ENCODE assay signal across 17 cellular contexts in genomic region chr4:175703956-175704600, GRCh38.
DNase-seq lines count a peak whose midpoint lies in the region; ATAC-seq lines count a peak whose summit lies in the region.
"Had no signal": no experiment of that assay in that cellular context is flagged by ENCODE, and none has a peak within 500 bp of the region (broad histone marks: within the 10 kb centered on the region; RNA-seq: fewer than 3 reads in every experiment).

No MANE protein-coding gene starts in this region.

- H3K27ac Mint-ChIP-seq in activated CD8-positive, alpha-beta T cell treated with anti-CD3 and anti-CD28 coated beads, Interleukin-2, amount 10 ng/mL, durations not matched to agents 7 days and 5 days, result no peak overlapping the region
- H3K27ac Mint-ChIP-seq: CD8-positive, alpha-beta memory T cell had no signal

- H3K9me3 Mint-ChIP-seq in activated CD8-positive, alpha-beta T cell treated with anti-CD3 and anti-CD28 coated beads, Interleukin-2, amount 10 ng/mL, durations not matched to agents 7 days and 5 days (ENCODE audit: insufficient read depth), result peaks cover 4% of the 10 kb centered on the region

- DNase-seq in NCI-H2227 (lab: John Stamatoyannopoulos, UW; ENCODE audit: unreplicated experiment), result peak; percentile 27
- DNase-seq in NCI-H2227 treated with DMSO at 0.1 percent for 48 hours (lab: John Stamatoyannopoulos, UW), result no peak
- peak; percentile 52 for DNase-seq in cerebellum (ENCODE audit: low spot score)
- peak; percentile 51 for DNase-seq in inferior parietal cortex (ENCODE audit: extremely low spot score)
- no peak for DNase-seq in activated CD8-positive, alpha-beta T cell treated with anti-CD3 and anti-CD28 coated beads, Interleukin-2, amount 10 ng/mL, durations not matched to agents 7 days and 5 days
- DNase-seq in HuH-7 (ENCODE audit: low spot score), result no peak
- DNase-seq: AML-193; Calu3; CD8-positive, alpha-beta memory T cell; DMS153; KG1; NCI-H1105 treated with DMSO at 0.1 percent for 48 hours; Peyer's patch had no signal

- CTCF ChIA-PET in activated CD8-positive, alpha-beta T cell treated with anti-CD3 and anti-CD28 coated beads, Interleukin-2, amount 10 ng/mL, durations not matched to agents 7 days and 5 days (lab: Charles Lee), result no interaction called here

- POLR2A ChIA-PET in activated CD8-positive, alpha-beta T cell treated with anti-CD3 and anti-CD28 coated beads, Interleukin-2, amount 10 ng/mL, durations not matched to agents 7 days and 5 days (lab: Charles Lee), result no interaction called here

- H3K4me3 Mint-ChIP-seq in activated CD8-positive, alpha-beta T cell treated with anti-CD3 and anti-CD28 coated beads, Interleukin-2, amount 10 ng/mL, durations not matched to agents 7 days and 5 days, result no peak overlapping the region
- H3K4me3 Mint-ChIP-seq: CD8-positive, alpha-beta memory T cell had no signal

- H3K4me1 Mint-ChIP-seq in activated CD8-positive, alpha-beta T cell treated with anti-CD3 and anti-CD28 coated beads, Interleukin-2, amount 10 ng/mL, durations not matched to agents 7 days and 5 days (ENCODE audit: low read depth), result no peaks in the 10 kb centered on the region
- H3K4me1 Mint-ChIP-seq: CD8-positive, alpha-beta memory T cell had no signal

- no peaks in the 10 kb centered on the region for H3K36me3 Mint-ChIP-seq in activated CD8-positive, alpha-beta T cell treated with anti-CD3 and anti-CD28 coated beads, Interleukin-2, amount 10 ng/mL, durations not matched to agents 7 days and 5 days (ENCODE audit: low read depth)
- H3K36me3 Mint-ChIP-seq: CD8-positive, alpha-beta memory T cell had no signal

- peak overlapping the region; percentile 30 for H3K27ac ChIP-seq in temporal lobe (ENCODE audit: low read depth, low read length)
- H3K27ac ChIP-seq: C4-2B, Peyer's patch had no signal

- H3K27me3 Mint-ChIP-seq in activated CD8-positive, alpha-beta T cell treated with anti-CD3 and anti-CD28 coated beads, Interleukin-2, amount 10 ng/mL, durations not matched to agents 7 days and 5 days (ENCODE audit: low read depth), result no peaks in the 10 kb centered on the region
- H3K27me3 Mint-ChIP-seq: CD8-positive, alpha-beta memory T cell had no signal

- ATAC-seq in activated CD8-positive, alpha-beta T cell treated with anti-CD3 and anti-CD28 coated beads, Interleukin-2, amount 10 ng/mL, durations not matched to agents 7 days and 5 days, result no peak
- no peak for ATAC-seq in GM18909 (IDR thresholded peaks at IDR 0.05; ENCODE audit: poor library complexity, unreplicated experiment)
- ATAC-seq: HCT116 had no signal

Comparison
In these comparisons a context has a peak if more than half of its experiments do, and no peak if none do; other contexts are left out.
1. DNase-seq: peak in NCI-H2227 (single experiment), cerebellum (single experiment) and inferior parietal cortex (single experiment); none in NCI-H2227 treated with DMSO at 0.1 percent for 48 hours (single experiment), activated CD8-positive, alpha-beta T cell treated with anti-CD3 and anti-CD28 coated beads, Interleukin-2, amount 10 ng/mL, durations not matched to agents 7 days and 5 days (single experiment) and HuH-7 (single experiment).